25 cellular contexts compared by ENCODE assay signal in the genomic region with DNA sequence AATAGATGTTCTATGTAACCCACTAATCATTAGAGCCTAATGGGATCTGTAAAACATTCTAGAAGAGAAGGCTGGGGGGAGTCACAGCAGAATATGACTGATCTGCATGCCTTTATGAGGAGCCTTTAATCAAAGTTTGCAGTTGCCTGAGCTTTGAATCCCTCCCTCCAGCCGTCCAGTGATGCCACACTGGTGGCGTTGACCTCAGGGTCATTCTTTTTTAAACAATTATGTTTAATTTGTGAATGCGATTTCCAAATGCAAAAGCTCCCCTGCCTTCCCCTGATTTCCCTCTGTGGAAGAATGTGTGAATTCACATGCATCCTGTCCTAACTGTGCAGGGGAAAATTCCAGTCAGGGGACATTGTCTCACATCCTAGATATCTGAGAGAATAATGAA.
"Had no signal": no experiment of that assay in that cellular context is flagged by ENCODE, and none has a peak within 500 bp of the region (broad histone marks: within the 10 kb centered on the region; RNA-seq: fewer than 3 reads in every experiment).

No MANE protein-coding gene starts in this region.

- H3K4me1 ChIP-seq: body of pancreas had no signal

- DNase-seq: activated CD4-positive, alpha-beta memory T cell treated with anti-CD3 and anti-CD28 coated beads for 36 hours; activated CD4-positive, alpha-beta T cell treated with anti-CD3 and anti-CD28 coated beads for 36 hours; activated CD4-positive, alpha-beta T cell treated with anti-CD3 and anti-CD28 coated beads, Interleukin-2, amount 10 ng/mL, durations not matched to agents 24 days and 14 days; activated CD4-positive, CD25-positive, alpha-beta regulatory T cell; activated CD4-positive, CD25-positive, alpha-beta regulatory T cell treated with anti-CD3 and anti-CD28 coated beads, Interleukin-2, amount 50 U/mL, for 72 hours; activated CD8-positive, alpha-beta memory T cell treated with anti-CD3 and anti-CD28 coated beads, Interleukin-2, amount 10 ng/mL, durations not matched to agents 7 days and 5 days; activated CD8-positive, alpha-beta memory T cell treated with anti-CD3 and anti-CD28 coated beads, Interleukin-2, amount 50 U/mL, for 4 hours; activated CD8-positive, alpha-beta T cell treated with anti-CD3 and anti-CD28 coated beads, Interleukin-2, amount 10 ng/mL, durations not matched to agents 7 days and 5 days; activated gamma-delta T cell; activated naive CD4-positive, alpha-beta T cell treated with anti-CD3 and anti-CD28 coated beads, Interleukin-2, amount 50 U/mL, for 16 hours; activated naive CD4-positive, alpha-beta T cell treated with Interleukin-2 at 50 U/mL for 16 hours; activated T-cell treated with anti-CD3 and anti-CD28 coated beads, Interleukin-2, amount 50 U/mL, for 24 hours; activated T-cell treated with anti-CD3 and anti-CD28 coated beads, Interleukin-2, amount 50 U/mL, for 72 hours; amniotic stem cell; anterior cingulate cortex; body of pancreas; caudate nucleus; cortex of kidney; dermis blood vessel endothelial cell; effector CD8-positive, alpha-beta T cell; foreskin fibroblast; head of caudate nucleus; T-helper 2 cell had no signal

- H3K9me3 ChIP-seq: body of pancreas had no signal

- H3K27ac Mint-ChIP-seq: activated CD4-positive, alpha-beta memory T cell treated with anti-CD3 and anti-CD28 coated beads for 36 hours; activated CD4-positive, alpha-beta T cell treated with anti-CD3 and anti-CD28 coated beads, Interleukin-2, amount 10 ng/mL, durations not matched to agents 24 days and 14 days; activated CD8-positive, alpha-beta memory T cell treated with anti-CD3 and anti-CD28 coated beads, Interleukin-2, amount 10 ng/mL, durations not matched to agents 7 days and 5 days; activated CD8-positive, alpha-beta T cell treated with anti-CD3 and anti-CD28 coated beads, Interleukin-2, amount 10 ng/mL, durations not matched to agents 7 days and 5 days; activated naive CD8-positive, alpha-beta T cell; activated T-cell treated with anti-CD3 and anti-CD28 coated beads, Interleukin-2, amount 50 U/mL, for 24 hours had no signal

- ATAC-seq: activated CD4-positive, alpha-beta T cell treated with anti-CD3 and anti-CD28 coated beads for 36 hours; activated CD8-positive, alpha-beta memory T cell treated with anti-CD3 and anti-CD28 coated beads, Interleukin-2, amount 10 ng/mL, durations not matched to agents 7 days and 5 days; activated CD8-positive, alpha-beta T cell treated with anti-CD3 and anti-CD28 coated beads, Interleukin-2, amount 10 ng/mL, durations not matched to agents 7 days and 5 days; activated T-cell treated with anti-CD3 and anti-CD28 coated beads, Interleukin-2, amount 50 U/mL, for 72 hours; body of pancreas; esophagus mucosa had no signal

- H3K27me3 Mint-ChIP-seq: activated CD4-positive, alpha-beta memory T cell treated with anti-CD3 and anti-CD28 coated beads for 36 hours; activated CD4-positive, alpha-beta T cell treated with anti-CD3 and anti-CD28 coated beads for 36 hours; activated CD4-positive, alpha-beta T cell treated with anti-CD3 and anti-CD28 coated beads, Interleukin-2, amount 10 ng/mL, durations not matched to agents 24 days and 14 days; activated naive CD8-positive, alpha-beta T cell had no signal

- H3K4me3 ChIP-seq: body of pancreas had no signal

- H3K4me3 Mint-ChIP-seq: activated CD4-positive, alpha-beta memory T cell treated with anti-CD3 and anti-CD28 coated beads for 36 hours; activated CD4-positive, alpha-beta T cell treated with anti-CD3 and anti-CD28 coated beads for 36 hours; activated CD4-positive, alpha-beta T cell treated with anti-CD3 and anti-CD28 coated beads, Interleukin-2, amount 10 ng/mL, durations not matched to agents 24 days and 14 days; activated CD8-positive, alpha-beta memory T cell treated with anti-CD3 and anti-CD28 coated beads, Interleukin-2, amount 10 ng/mL, durations not matched to agents 7 days and 5 days; activated CD8-positive, alpha-beta T cell treated with anti-CD3 and anti-CD28 coated beads, Interleukin-2, amount 10 ng/mL, durations not matched to agents 7 days and 5 days; activated naive CD8-positive, alpha-beta T cell; activated T-cell treated with anti-CD3 and anti-CD28 coated beads, Interleukin-2, amount 50 U/mL, for 24 hours; activated T-cell treated with anti-CD3 and anti-CD28 coated beads, Interleukin-2, amount 50 U/mL, for 72 hours had no signal

- H3K36me3 Mint-ChIP-seq: activated CD4-positive, alpha-beta memory T cell treated with anti-CD3 and anti-CD28 coated beads for 36 hours; activated CD8-positive, alpha-beta memory T cell treated with anti-CD3 and anti-CD28 coated beads, Interleukin-2, amount 10 ng/mL, durations not matched to agents 7 days and 5 days; activated naive CD8-positive, alpha-beta T cell had no signal

- H3K27me3 ChIP-seq: body of pancreas had no signal

- H3K4me1 Mint-ChIP-seq: activated CD8-positive, alpha-beta memory T cell treated with anti-CD3 and anti-CD28 coated beads, Interleukin-2, amount 10 ng/mL, durations not matched to agents 7 days and 5 days had no signal

- H3K9me3 Mint-ChIP-seq: activated CD4-positive, alpha-beta memory T cell treated with anti-CD3 and anti-CD28 coated beads for 36 hours; activated CD4-positive, alpha-beta T cell treated with anti-CD3 and anti-CD28 coated beads, Interleukin-2, amount 10 ng/mL, durations not matched to agents 24 days and 14 days; activated T-cell treated with anti-CD3 and anti-CD28 coated beads, Interleukin-2, amount 50 U/mL, for 24 hours; activated T-cell treated with anti-CD3 and anti-CD28 coated beads, Interleukin-2, amount 50 U/mL, for 72 hours had no signal

- H3K27ac ChIP-seq: body of pancreas had no signal
